In the genomic region with DNA sequence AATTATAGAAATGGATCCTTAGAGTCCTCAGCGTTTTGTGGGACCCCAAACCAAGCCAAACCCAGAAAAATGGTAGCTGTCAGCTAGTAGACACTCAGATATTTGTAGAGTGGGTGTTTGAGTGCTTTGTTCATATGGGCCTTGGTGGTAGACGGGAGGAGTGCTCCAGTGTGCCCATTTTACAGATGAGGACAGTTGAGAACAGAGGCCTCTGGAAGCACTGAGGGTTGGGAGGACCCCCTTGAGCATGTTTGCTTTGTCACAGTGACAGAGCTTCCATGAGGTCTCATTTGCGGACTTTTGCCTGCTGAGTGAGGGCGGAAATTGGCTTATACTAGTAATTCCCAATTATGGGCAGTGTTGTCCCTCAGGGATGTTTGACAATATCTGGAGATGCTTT, we compare ENCODE assay signal across 21 cellular contexts.
"Had no signal": no experiment of that assay in that cellular context is flagged by ENCODE, and none has a peak within 500 bp of the region (broad histone marks: within the 10 kb centered on the region; RNA-seq: fewer than 3 reads in every experiment).

No MANE protein-coding gene starts in this region.

- H3K27me3 ChIP-seq: MG63, SJSA1 had no signal

- H3K9me3 ChIP-seq: MG63, SJSA1 had no signal

- H3K4me3 ChIP-seq: MG63, SJSA1, SK-N-MC had no signal

- H3K27ac ChIP-seq: SJSA1, SK-N-MC had no signal

- DNase-seq: Karpas-422, KG1, MG63, NCI-H1092, NCI-H1105 treated with DMSO at 0.1 percent for 48 hours, NCI-H1417 treated with DMSO at 0.1 percent for 48 hours, NCI-H146, NCI-H1694 treated with DMSO at 0.1 percent for 48 hours, NCI-H1930, NCI-H2081, NCI-H2107, NCI-H2227 treated with DMSO at 0.1 percent for 48 hours, NCI-H510A, NCI-H524 treated with DMSO at 0.1 percent for 48 hours, NCI-H69, NCI-H774, Right ventricle myocardium superior, RPMI8226, SIG-M5 had no signal
